ENCODE assay signal across 8 cellular contexts in the genomic region with DNA sequence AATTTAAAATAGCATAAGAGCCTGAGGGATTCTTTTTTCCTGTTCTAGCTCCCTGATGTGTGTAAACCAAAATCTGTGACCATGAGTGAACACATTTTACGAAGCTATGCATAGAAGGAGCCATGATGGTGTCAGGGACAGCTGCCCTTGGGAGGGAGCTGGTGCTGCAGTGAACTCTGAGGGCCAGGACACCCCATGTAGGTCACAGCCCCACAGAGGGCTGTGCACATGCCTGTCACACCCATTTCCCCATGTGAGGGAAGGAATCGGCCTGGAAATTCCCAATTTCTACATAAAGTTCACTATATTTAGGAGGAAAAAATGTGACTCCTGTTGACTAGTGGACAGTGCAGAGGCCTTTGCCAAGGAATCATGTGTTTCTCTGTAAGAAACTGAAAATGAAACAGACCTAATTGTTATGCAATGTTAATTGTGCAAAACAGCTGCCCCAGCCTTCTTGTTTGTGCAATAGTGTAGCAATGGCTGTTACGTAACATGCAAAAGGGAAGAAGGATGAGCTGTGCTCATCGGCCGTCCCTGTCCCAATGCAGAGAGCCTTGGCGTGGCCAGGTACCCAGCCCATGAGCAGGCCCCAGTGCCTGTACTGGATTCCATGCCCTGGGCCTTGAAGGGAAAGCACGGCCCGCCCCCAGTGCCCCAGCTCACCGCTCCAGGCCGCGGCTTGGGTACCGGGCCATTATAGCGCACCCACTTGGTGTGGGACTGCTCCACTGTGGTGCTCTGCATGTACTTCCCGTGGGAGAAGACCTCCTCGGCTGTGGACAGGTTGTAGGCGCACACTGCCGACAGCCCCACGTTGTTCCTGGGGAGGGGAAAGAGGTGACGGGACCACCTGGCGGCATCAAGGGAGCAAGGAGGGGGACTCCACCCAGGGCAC.
A peak's percentile ranks its signal among the peaks of the same experiment; 100 is the strongest.
DNase-seq lines count a peak whose midpoint lies in the region; TF ChIP-seq lines count a peak whose summit lies in the region.

No MANE protein-coding gene starts in this region.

- H3K27me3 ChIP-seq in GM23248 (replicated peaks; ENCODE audit: insufficient read depth) = no peaks in the 10 kb centered on the region
- no peaks in the 10 kb centered on the region for H3K27me3 ChIP-seq in right atrium auricular region

- no peaks in the 10 kb centered on the region for H3K9me3 ChIP-seq in GM23248 (ENCODE audit: low read depth)
- H3K9me3 ChIP-seq in right atrium auricular region = no peaks in the 10 kb centered on the region

- H3K27me3 Mint-ChIP-seq in activated naive CD8-positive, alpha-beta T cell = no peaks in the 10 kb centered on the region
- H3K27me3 Mint-ChIP-seq in nephron progenitor cell (ENCODE audit: low read depth, poor library complexity) = peaks cover 4% of the 10 kb centered on the region

- DNase-seq in GM23248 = peak; percentile 89
- DNase-seq in right atrium auricular region (ENCODE audit: low spot score) = peak; percentile 78
- DNase-seq in stimulated activated CD4-positive, alpha-beta T cell treated with anti-CD3 and anti-CD28 coated beads, Interleukin-2, amount 100 ng/mL, for 24 hours = no peak
- DNase-seq in T1000 (lab: John Stamatoyannopoulos, UW) = no peak
- DNase-seq in nephron progenitor cell = no peak
- DNase-seq in NCI-H510A treated with DMSO at 0.1 percent for 48 hours (lab: John Stamatoyannopoulos, UW) = no peak

- no peaks in the 10 kb centered on the region for H4K20me1 ChIP-seq in GM23248 (ENCODE audit: insufficient read depth)

- H3K27ac Mint-ChIP-seq in activated naive CD8-positive, alpha-beta T cell = peak overlapping the region; percentile 64
- H3K27ac Mint-ChIP-seq in nephron progenitor cell = no peak overlapping the region

- H2AFZ ChIP-seq in GM23248 = no peak overlapping the region

- H3K36me3 ChIP-seq in GM23248 (ENCODE audit: low read depth) (no peaks in the 10 kb centered on the region), right atrium auricular region (peaks cover 25% of the 10 kb centered on the region)

- in situ Hi-C loops in GM23248 (cut with MboI) = no loop called here

- H3K36me3 Mint-ChIP-seq in activated naive CD8-positive, alpha-beta T cell = peaks cover 5% of the 10 kb centered on the region
- H3K36me3 Mint-ChIP-seq in nephron progenitor cell (ENCODE audit: low read depth) = peaks cover 70% of the 10 kb centered on the region

- H3K9me3 Mint-ChIP-seq in activated naive CD8-positive, alpha-beta T cell (ENCODE audit: low read depth) = no peaks in the 10 kb centered on the region
- H3K9me3 Mint-ChIP-seq in nephron progenitor cell = no peaks in the 10 kb centered on the region

- H3K4me1 Mint-ChIP-seq in activated naive CD8-positive, alpha-beta T cell (ENCODE audit: low read depth) = peaks cover 17% of the 10 kb centered on the region
- H3K4me1 Mint-ChIP-seq in nephron progenitor cell = peaks cover 39% of the 10 kb centered on the region

- H3K9ac ChIP-seq in GM23248 = no peak overlapping the region

- H3K4me1 ChIP-seq in GM23248 (ENCODE audit: insufficient read depth) (0 out of 2 replicates have a peak, but pooled peaks cover 4% of the 10 kb centered on the region), right atrium auricular region (peaks cover 0 to 4% of the 10 kb centered on the region in 2 donors)

- WGBS in GM23248 (ENCODE audit: low coverage in 1 of 2, low lambda C conversion rate in 2 of 2, missing lambda C conversion rate in 2 of 2), 2 experiments = 57 to 64% methylated on average over 20 of the region's 20 CpGs

- no peaks in the 10 kb centered on the region for H3K79me2 ChIP-seq in GM23248 (ENCODE audit: insufficient read depth)

- H3K4me3 ChIP-seq in GM23248 (no peak overlapping the region), right atrium auricular region (no peak overlapping the region), skin epidermis (no peak overlapping the region)

- H3K27ac ChIP-seq in GM23248 (0 out of 2 replicates have a peak overlapping the region, but pooled peaks have one; percentile 13), right atrium auricular region (peak overlapping the region; percentile 24 to 39), skin epidermis (peak overlapping the region in 19 of 21 experiments; percentile 1 to 76 (median 57))

- H3K4me2 ChIP-seq in GM23248 (ENCODE audit: unreplicated experiment) = peak overlapping the region; percentile 33

- H3F3A ChIP-seq in GM23248 (ENCODE audit: insufficient read depth) = peaks cover 5% of the 10 kb centered on the region; the same call in 1 of the 2 replicates

- TF ChIP-seq CTCF in right atrium auricular region (IDR thresholded peaks at IDR 0.05) = no peak
- TF ChIP-seq CTCF in nephron progenitor cell (IDR thresholded peaks at IDR 0.05) = no peak

- no peak overlapping the region for H3K4me3 Mint-ChIP-seq in activated naive CD8-positive, alpha-beta T cell
- no peak overlapping the region for H3K4me3 Mint-ChIP-seq in nephron progenitor cell

- H3K9me2 ChIP-seq in GM23248 (ENCODE audit: insufficient read depth) = no peaks in the 10 kb centered on the region

Comparison
In these comparisons a context has a peak if more than half of its experiments do, and no peak if none do; other contexts are left out.
1. DNase-seq: peak in GM23248 (single experiment) and right atrium auricular region (single experiment); none in stimulated activated CD4-positive, alpha-beta T cell treated with anti-CD3 and anti-CD28 coated beads, Interleukin-2, amount 100 ng/mL, for 24 hours (0 of 2), T1000 (single experiment), nephron progenitor cell (single experiment) and NCI-H510A treated with DMSO at 0.1 percent for 48 hours (single experiment).
2. Peak in every context shown above with its lines, with median percentiles within 50 percentile points of each other: H3K27ac ChIP-seq.